ENCODE assay signal across 8 cellular contexts in the genomic region with DNA sequence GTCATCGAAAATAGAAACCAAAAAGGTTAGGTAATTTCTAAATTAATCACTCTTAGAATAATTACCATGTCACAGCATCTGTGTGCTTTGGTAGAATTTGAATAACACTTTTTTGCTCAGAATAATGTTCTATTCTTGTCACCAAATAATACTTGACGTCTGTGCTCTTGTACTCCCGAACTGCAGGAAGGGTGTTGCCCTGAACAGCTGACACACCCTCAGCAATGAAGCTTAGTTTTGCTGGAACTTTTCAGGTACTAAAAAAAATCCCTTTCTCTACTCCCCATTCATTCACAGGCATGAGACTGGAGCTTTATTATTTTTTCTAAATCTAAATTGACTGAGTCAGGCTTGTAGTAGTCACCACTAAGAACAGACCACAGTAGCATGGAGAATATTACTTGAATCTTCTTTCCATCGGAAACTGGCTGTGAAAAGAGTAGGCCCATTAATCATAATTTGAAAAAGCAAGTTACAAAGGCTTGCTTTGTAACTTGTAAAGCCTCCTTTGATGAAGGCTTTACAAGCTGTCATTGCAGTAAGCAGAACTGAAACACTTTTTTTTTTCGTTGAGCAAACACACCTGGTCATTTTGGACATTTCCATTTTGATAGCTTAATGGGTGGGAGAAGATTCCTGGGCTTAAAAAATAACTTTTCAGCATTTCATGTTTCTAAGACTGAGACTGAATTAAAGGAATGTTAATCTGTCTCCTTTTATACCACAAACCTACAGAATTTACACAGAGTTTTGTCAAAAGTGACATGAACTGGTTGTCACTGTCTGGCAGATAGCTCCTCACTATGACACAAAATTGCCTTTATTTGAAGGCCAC.
DNase-seq lines count a peak whose midpoint lies in the region; ATAC-seq and TF ChIP-seq lines count a peak whose summit lies in the region.

No MANE protein-coding gene starts in this region.

- peak; percentile 49 for ATAC-seq in HG02763 (IDR thresholded peaks at IDR 0.05; ENCODE audit: unreplicated experiment)

- no peaks in the 10 kb centered on the region for H3K9me3 Mint-ChIP-seq in osteocyte (ENCODE audit: unreplicated experiment)
- no peaks in the 10 kb centered on the region for H3K9me3 Mint-ChIP-seq in nephron progenitor cell

- H3K27me3 Mint-ChIP-seq in osteocyte (ENCODE audit: unreplicated experiment), result no peaks in the 10 kb centered on the region
- H3K27me3 Mint-ChIP-seq in nephron progenitor cell (ENCODE audit: low read depth, poor library complexity), result no peaks in the 10 kb centered on the region

- H3K27ac Mint-ChIP-seq in osteocyte (ENCODE audit: unreplicated experiment) (peak overlapping the region; percentile 7), nephron progenitor cell (no peak overlapping the region)

- DNase-seq in DMS153 (lab: John Stamatoyannopoulos, UW) (peak; percentile 58), DMS153 treated with DMSO at 0.1 percent for 48 hours (lab: John Stamatoyannopoulos, UW; ENCODE audit: unreplicated experiment) (no peak), NCI-H69 (lab: John Stamatoyannopoulos, UW) (peak; percentile 77), osteocyte (ENCODE audit: extremely low spot score, unreplicated experiment) (no peak), nephron progenitor cell (no peak), SKM-1 (lab: John Stamatoyannopoulos, UW; ENCODE audit: unreplicated experiment) (no peak)
- peak; percentile 61 for DNase-seq in central memory CD4-positive, alpha-beta T cell

- TF ChIP-seq CTCF in osteocyte (IDR thresholded peaks at IDR 0.05) (no peak), nephron progenitor cell (IDR thresholded peaks at IDR 0.05) (no peak)

- peaks cover 12% of the 10 kb centered on the region for H3K4me1 Mint-ChIP-seq in osteocyte (ENCODE audit: unreplicated experiment)
- peaks cover 10% of the 10 kb centered on the region for H3K4me1 Mint-ChIP-seq in nephron progenitor cell

- H3K36me3 Mint-ChIP-seq in osteocyte (ENCODE audit: unreplicated experiment) (no peaks in the 10 kb centered on the region), nephron progenitor cell (ENCODE audit: low read depth) (no peaks in the 10 kb centered on the region)

- no peak overlapping the region for H3K4me3 Mint-ChIP-seq in osteocyte (ENCODE audit: unreplicated experiment)
- H3K4me3 Mint-ChIP-seq in nephron progenitor cell, result no peak overlapping the region

Comparison
In these comparisons a context has a peak if more than half of its experiments do, and no peak if none do; other contexts are left out.
1. DNase-seq: peak in DMS153 (single experiment), NCI-H69 (single experiment) and central memory CD4-positive, alpha-beta T cell (single experiment); none in DMS153 treated with DMSO at 0.1 percent for 48 hours (single experiment), osteocyte (single experiment), nephron progenitor cell (single experiment) and SKM-1 (single experiment).